In the genomic region with DNA sequence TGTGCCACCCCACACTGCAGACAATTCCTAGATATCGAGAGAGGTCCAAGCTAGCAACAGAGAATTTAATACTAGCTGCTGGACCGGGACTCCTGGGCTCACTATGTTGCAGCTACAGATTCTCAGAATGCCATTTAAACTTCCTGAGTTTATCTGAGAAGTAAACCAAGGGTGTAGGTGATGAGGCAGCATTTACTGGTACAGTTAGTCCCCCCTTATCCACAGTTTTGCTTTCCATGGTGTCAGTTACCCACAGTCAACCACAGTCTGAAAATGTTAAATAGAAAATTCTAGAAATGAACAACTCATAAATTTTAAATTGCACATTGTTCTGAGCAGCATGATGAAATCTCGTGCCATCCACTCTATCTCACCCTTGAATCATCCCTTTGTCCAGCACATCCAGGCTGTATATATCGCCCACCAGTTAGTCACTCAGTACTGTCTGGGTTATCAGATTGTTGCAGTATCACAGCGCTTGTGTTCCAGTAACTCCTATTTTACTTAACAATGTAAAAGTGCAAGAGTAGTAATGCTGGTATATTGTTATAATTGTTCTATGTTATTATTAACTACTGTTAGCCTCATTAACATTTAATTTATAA, we compare ENCODE assay signal across 6 cellular contexts.
DNase-seq lines count a peak whose midpoint lies in the region; ATAC-seq and TF ChIP-seq lines count a peak whose summit lies in the region.
"Not testable (repeated sequence)": the region's sequence is repeated elsewhere in the genome, so short reads cannot be mapped to it uniquely, and the experiment has no call there.

No MANE protein-coding gene starts in this region.

- H3K18ac ChIP-seq in IMR-90 (ENCODE audit: low read depth, low read length), result not testable (repeated sequence)

- not testable (repeated sequence) for H3K4me1 Mint-ChIP-seq in activated CD4-positive, alpha-beta T cell treated with anti-CD3 and anti-CD28 coated beads for 36 hours; activated T-cell treated with anti-CD3 and anti-CD28 coated beads, Interleukin-2, amount 50 U/mL, for 4 hours (ENCODE audit: low read depth); activated naive CD8-positive, alpha-beta T cell treated with anti-CD3 and anti-CD28 coated beads, Interleukin-2, amount 50 U/mL, for 24 hours

- H3K4ac ChIP-seq in IMR-90 (ENCODE audit: low read depth, low read length), result not testable (repeated sequence)

- CTCF ChIA-PET in IMR-90 (lab: Yijun Ruan, JAX); activated CD4-positive, alpha-beta T cell treated with anti-CD3 and anti-CD28 coated beads for 36 hours (lab: Charles Lee): not testable (repeated sequence)

- not testable (repeated sequence) for H2BK120ac ChIP-seq in IMR-90 (ENCODE audit: low read depth, low read length)

- H2BK20ac ChIP-seq in IMR-90 (ENCODE audit: low read depth, low read length), result not testable (repeated sequence)

- not testable (repeated sequence) for H2BK15ac ChIP-seq in IMR-90 (ENCODE audit: low read depth, low read length)

- not testable (repeated sequence) for H4K5ac ChIP-seq in IMR-90 (ENCODE audit: low read depth, low read length)

- H3K9me1 ChIP-seq in IMR-90 (ENCODE audit: insufficient read depth, low read length), result not testable (repeated sequence)

- peak; percentile 64 for ATAC-seq in IMR-90 (ENCODE audit: low read depth)
- peak; percentile 74 for ATAC-seq in activated CD4-positive, alpha-beta T cell treated with anti-CD3 and anti-CD28 coated beads for 36 hours
- peak; percentile 28 to 30 for ATAC-seq in activated T-cell treated with anti-CD3 and anti-CD28 coated beads, Interleukin-2, amount 50 U/mL, for 4 hours
- peak; percentile 59 for ATAC-seq in activated naive CD8-positive, alpha-beta T cell treated with anti-CD3 and anti-CD28 coated beads, Interleukin-2, amount 50 U/mL, for 24 hours
- ATAC-seq in stimulated activated naive CD8-positive, alpha-beta T cell treated with anti-CD3 and anti-CD28 coated beads, Interleukin-15, Interleukin-2, amounts not matched to agents 100 U/mL and 50 U/mL, for 24 hours, result peak; percentile 66

- TF ChIP-seq RAD21 in IMR-90 (IDR thresholded peaks at IDR 0.05; ENCODE audit: low read length), result not testable (repeated sequence)

- H3K79me1 ChIP-seq in IMR-90 (ENCODE audit: low read depth in 1 of 2, low read length in 2 of 2), result not testable (repeated sequence)

- not testable (repeated sequence) for H3K9ac ChIP-seq in IMR-90 (ENCODE audit: low read depth, low read length)

- not testable (repeated sequence) for H3K14ac ChIP-seq in IMR-90 (replicated peaks; ENCODE audit: low read depth, low read length)

- in situ Hi-C loops in IMR-90 (cut with MboI; ENCODE audit: low sequenced_read_pairs), result not testable (repeated sequence)

- H2AK5ac ChIP-seq in IMR-90 (ENCODE audit: low read depth, low read length), result not testable (repeated sequence)

- H3K9me3 Mint-ChIP-seq in activated CD4-positive, alpha-beta T cell treated with anti-CD3 and anti-CD28 coated beads for 36 hours (ENCODE audit: low read depth); activated T-cell treated with anti-CD3 and anti-CD28 coated beads, Interleukin-2, amount 50 U/mL, for 4 hours; activated naive CD8-positive, alpha-beta T cell treated with anti-CD3 and anti-CD28 coated beads, Interleukin-2, amount 50 U/mL, for 24 hours: not testable (repeated sequence)

- H3K27ac Mint-ChIP-seq in activated CD4-positive, alpha-beta T cell treated with anti-CD3 and anti-CD28 coated beads for 36 hours; activated naive CD8-positive, alpha-beta T cell treated with anti-CD3 and anti-CD28 coated beads, Interleukin-2, amount 50 U/mL, for 24 hours: not testable (repeated sequence)

- not testable (repeated sequence) for H2AK9ac ChIP-seq in IMR-90 (replicated peaks; ENCODE audit: low read depth, low read length, poor library complexity)

- not testable (repeated sequence) for DNase-seq in IMR-90; activated CD4-positive, alpha-beta T cell treated with anti-CD3 and anti-CD28 coated beads for 36 hours; activated T-cell treated with anti-CD3 and anti-CD28 coated beads, Interleukin-2, amount 50 U/mL, for 4 hours; activated naive CD8-positive, alpha-beta T cell treated with anti-CD3 and anti-CD28 coated beads, Interleukin-2, amount 50 U/mL, for 24 hours; osteoblast (ENCODE audit: insufficient read length, low spot score, missing footprints); stimulated activated naive CD8-positive, alpha-beta T cell treated with anti-CD3 and anti-CD28 coated beads, Interleukin-15, Interleukin-2, amounts not matched to agents 100 U/mL and 50 U/mL, for 24 hours

- H3K27ac ChIP-seq in IMR-90 (ENCODE audit: insufficient read depth, low read length), result not testable (repeated sequence)
- H3K27ac ChIP-seq in osteoblast (ENCODE audit: low read depth, low read length), result peak overlapping the region; percentile 69

- H3K36me3 Mint-ChIP-seq in activated CD4-positive, alpha-beta T cell treated with anti-CD3 and anti-CD28 coated beads for 36 hours (ENCODE audit: low read depth); activated T-cell treated with anti-CD3 and anti-CD28 coated beads, Interleukin-2, amount 50 U/mL, for 4 hours (ENCODE audit: insufficient read depth); activated naive CD8-positive, alpha-beta T cell treated with anti-CD3 and anti-CD28 coated beads, Interleukin-2, amount 50 U/mL, for 24 hours (ENCODE audit: low read depth): not testable (repeated sequence)

- not testable (repeated sequence) for H3K9me3 ChIP-seq in IMR-90 (ENCODE audit: control insufficient read depth, insufficient read depth, low read length); osteoblast (ENCODE audit: low read depth, low read length)

- dilution Hi-C loops in IMR-90 (cut with HindIII; ENCODE audit: low sequenced_read_pairs, unreplicated experiment), result not testable (repeated sequence)

- TF ChIP-seq POLR2A in IMR-90 (IDR thresholded peaks at IDR 0.05; ENCODE audit: low read depth, low read length), result not testable (repeated sequence)

- H3K4me1 ChIP-seq in IMR-90 (ENCODE audit: control insufficient read depth, insufficient read depth, low read length); osteoblast (ENCODE audit: insufficient read depth, low read length): not testable (repeated sequence)

- POLR2A ChIA-PET in IMR-90 (lab: Charles Lee; ENCODE audit: unreplicated experiment); activated CD4-positive, alpha-beta T cell treated with anti-CD3 and anti-CD28 coated beads for 36 hours (lab: Charles Lee): not testable (repeated sequence)

- not testable (repeated sequence) for H3K4me3 ChIP-seq in IMR-90 (ENCODE audit: insufficient read depth, low read depth, low read length); osteoblast (ENCODE audit: insufficient read depth, low read length)

- not testable (repeated sequence) for BruUV-seq in IMR-90 (replicated peaks; lab: Mats Ljungman, UMichigan)

- H3K4me3 Mint-ChIP-seq in activated CD4-positive, alpha-beta T cell treated with anti-CD3 and anti-CD28 coated beads for 36 hours; activated T-cell treated with anti-CD3 and anti-CD28 coated beads, Interleukin-2, amount 50 U/mL, for 4 hours; activated naive CD8-positive, alpha-beta T cell treated with anti-CD3 and anti-CD28 coated beads, Interleukin-2, amount 50 U/mL, for 24 hours: not testable (repeated sequence)

- not testable (repeated sequence) for H2BK5ac ChIP-seq in IMR-90 (ENCODE audit: low read depth, low read length, poor library complexity, severe bottlenecking)

- not testable (repeated sequence) for H3K79me2 ChIP-seq in osteoblast (ENCODE audit: insufficient read depth, low read length)

- H3K23ac ChIP-seq in IMR-90 (ENCODE audit: low read depth, low read length), result not testable (repeated sequence)

- not testable (repeated sequence) for H3K27me3 ChIP-seq in IMR-90 (ENCODE audit: control insufficient read depth, insufficient read depth, low read length); osteoblast (ENCODE audit: insufficient read depth, low read length)

- intact Hi-C loops in IMR-90 (cut with micrococcal nuclease); activated CD4-positive, alpha-beta T cell treated with anti-CD3 and anti-CD28 coated beads for 36 hours (cut with DNase I, micrococcal nuclease): not testable (repeated sequence)

- H3K36me3 ChIP-seq in IMR-90 (ENCODE audit: control insufficient read depth, insufficient read depth, low read length); osteoblast (ENCODE audit: insufficient read depth, low read length): not testable (repeated sequence)

- not testable (repeated sequence) for H3K4me2 ChIP-seq in IMR-90 (ENCODE audit: low read depth, low read length); osteoblast (ENCODE audit: insufficient read depth, low read length)

- H4K20me1 ChIP-seq in IMR-90 (ENCODE audit: insufficient read depth, low read length); osteoblast (ENCODE audit: insufficient read depth, low read length): not testable (repeated sequence)

- H2AFZ ChIP-seq in IMR-90 (replicated peaks; ENCODE audit: low read length, poor library complexity); osteoblast (ENCODE audit: low read length): not testable (repeated sequence)

- not testable (repeated sequence) for TF ChIP-seq CTCF in IMR-90 (conservative IDR thresholded peaks at IDR 0.05; ENCODE audit: low read depth, low read length); osteoblast (IDR thresholded peaks at IDR 0.05; ENCODE audit: extremely low read depth, low read depth, low read length)

- no CpG with 5 or more reads among the region's 5 CpGs for WGBS in IMR-90 (ENCODE audit: extremely low coverage in 2 of 2, insufficient read length in 1 of 2), 2 experiments

- not testable (repeated sequence) for H4K91ac ChIP-seq in IMR-90 (ENCODE audit: insufficient read depth, low read depth, low read length)

- H4K8ac ChIP-seq in IMR-90 (ENCODE audit: low read depth in 2 of 2, low read length in 2 of 2), result not testable (repeated sequence)

- not testable (repeated sequence) for H3K27me3 Mint-ChIP-seq in activated CD4-positive, alpha-beta T cell treated with anti-CD3 and anti-CD28 coated beads for 36 hours; activated T-cell treated with anti-CD3 and anti-CD28 coated beads, Interleukin-2, amount 50 U/mL, for 4 hours (ENCODE audit: low read depth); activated naive CD8-positive, alpha-beta T cell treated with anti-CD3 and anti-CD28 coated beads, Interleukin-2, amount 50 U/mL, for 24 hours

- H3K56ac ChIP-seq in IMR-90 (ENCODE audit: extremely low read depth, insufficient read depth, low read length), result not testable (repeated sequence)
